27 cellular contexts compared by ENCODE assay signal in the genomic region with DNA sequence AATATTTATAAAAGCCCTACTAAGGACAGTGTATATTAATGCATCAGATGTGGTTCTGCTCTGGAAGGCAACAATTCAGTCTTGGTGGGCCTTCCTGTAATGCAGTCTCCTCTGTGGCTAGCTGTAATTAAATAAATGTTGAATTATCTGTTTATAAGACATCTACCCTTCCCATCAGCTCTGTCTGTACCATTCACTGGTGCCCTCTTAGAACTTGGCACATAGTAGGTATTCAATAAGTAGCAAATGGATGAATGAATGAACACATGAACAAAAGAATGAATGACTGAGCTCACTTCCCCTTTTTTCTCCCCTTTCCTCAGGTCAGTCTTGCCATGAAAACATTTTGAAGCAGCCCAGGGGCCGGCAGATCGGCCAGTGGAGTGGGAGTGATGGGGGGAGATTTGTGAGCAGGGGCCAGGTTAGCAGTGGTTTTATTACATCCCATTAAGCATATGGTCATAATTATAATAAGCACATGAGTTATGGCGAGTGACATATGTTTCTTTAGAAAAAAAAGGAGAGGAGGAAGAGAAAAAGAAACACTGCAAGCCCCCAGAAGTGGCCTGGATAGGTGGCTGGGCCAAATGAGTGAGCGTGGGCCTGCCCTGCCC.
"Had no signal": no experiment of that assay in that cellular context is flagged by ENCODE, and none has a peak within 500 bp of the region (broad histone marks: within the 10 kb centered on the region; RNA-seq: fewer than 3 reads in every experiment).

No MANE protein-coding gene starts in this region.

- H3K4me1 ChIP-seq: breast epithelium had no signal

- H3K27ac ChIP-seq: breast epithelium, RWPE1, SJCRH30 had no signal

- H3K27me3 ChIP-seq: breast epithelium, SJCRH30 had no signal

- H3K4me3 ChIP-seq: breast epithelium, SJCRH30 had no signal

- DNase-seq: activated B cell treated with CpG ODN at 0.5 μM for 24 hours; activated CD4-positive, alpha-beta T cell treated with anti-CD3 and anti-CD28 coated beads for 1 hour; activated CD4-positive, alpha-beta T cell treated with anti-CD3 and anti-CD28 coated beads, Interleukin-2, amount 10 ng/mL, durations not matched to agents 24 days and 14 days; activated CD4-positive, alpha-beta T cell treated with anti-CD3 and anti-CD28 coated beads, Interleukin-2, amount 50 U/mL, for 48 hours; activated CD8-positive, alpha-beta memory T cell treated with anti-CD3 and anti-CD28 coated beads, Interleukin-2, amount 10 ng/mL, durations not matched to agents 7 days and 5 days; activated effector memory CD4-positive, alpha-beta T cell treated with Interleukin-2 at 50 U/mL for 16 hours; activated naive CD4-positive, alpha-beta T cell; activated T-cell treated with anti-CD3 and anti-CD28 coated beads, Interleukin-2, amount 50 U/mL, for 24 hours; caudate nucleus; KG1; MV-4-11; NCI-H1092 treated with DMSO at 0.1 percent for 48 hours; NCI-H1417 treated with DMSO at 0.1 percent for 48 hours; NCI-H187; NCI-H2081; NCI-H2227 treated with DMSO at 0.1 percent for 48 hours; NCI-H446 treated with DMSO at 0.1 percent for 48 hours; NCI-H526 treated with DMSO at 0.1 percent for 48 hours; NK-92 treated with Interleukin-12 subunit alpha and Interleukin-12 subunit beta, amount 100 ng/mL, for 24 hours; OCI-M1; Right ventricle myocardium superior; SJCRH30; T-helper 9 cell had no signal

- FAIRE-seq: TTC549 had no signal

- ATAC-seq: activated CD8-positive, alpha-beta memory T cell treated with anti-CD3 and anti-CD28 coated beads, Interleukin-2, amount 10 ng/mL, durations not matched to agents 7 days and 5 days; Panc1 had no signal

- H3K36me3 ChIP-seq: breast epithelium, SJCRH30 had no signal

- H3K9me3 ChIP-seq: breast epithelium, SJCRH30 had no signal
